In the genomic region with DNA sequence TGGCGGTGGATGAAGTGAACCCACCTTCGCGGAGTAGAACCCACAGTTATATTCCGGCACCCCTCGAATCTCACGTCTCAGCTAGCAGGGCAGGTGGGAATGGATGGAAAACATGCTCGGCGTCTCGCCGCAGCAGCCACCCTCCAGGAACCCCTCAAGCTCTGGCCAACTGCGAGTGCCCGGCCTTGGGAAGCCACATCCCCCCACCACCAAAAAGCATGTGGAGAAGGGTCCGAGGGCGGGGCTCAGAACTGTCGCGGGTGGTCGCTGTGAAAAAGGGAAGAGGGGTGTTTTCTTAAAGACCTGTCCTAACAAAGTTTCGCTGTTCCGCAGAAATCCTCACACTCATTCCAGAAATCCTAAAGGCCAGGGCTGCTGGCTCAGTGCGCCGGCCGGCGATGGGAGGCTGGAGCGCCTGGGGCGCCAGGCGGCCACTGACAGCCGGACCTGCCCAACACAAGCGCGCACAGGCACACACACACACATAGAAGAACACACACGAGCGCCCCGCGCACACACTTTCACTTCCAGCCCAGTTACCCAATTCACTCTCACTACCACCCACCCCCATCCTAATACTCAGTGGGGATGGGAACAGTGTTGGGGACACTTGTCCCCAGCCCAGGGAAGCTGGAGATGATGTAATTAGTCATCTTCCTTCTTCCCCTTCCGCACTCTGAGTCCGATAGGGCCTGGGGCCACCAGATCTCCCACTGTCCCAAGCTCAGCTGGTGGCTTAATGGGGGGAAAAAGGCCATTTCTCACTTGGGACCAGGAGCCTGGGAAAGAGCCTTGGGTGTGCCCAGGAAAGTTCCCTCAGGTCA, we compare ENCODE assay signal across 8 cellular contexts. TPM values are rescaled to one million over a fixed set of nuclear protein-coding genes. Genes with fewer than 3 reads are reported as not detected.
A peak's percentile ranks its signal among the peaks of the same experiment; 100 is the strongest.
DNase-seq lines count a peak whose midpoint lies in the region; ATAC-seq, FAIRE-seq and TF ChIP-seq lines count a peak whose summit lies in the region.

No MANE protein-coding gene starts in this region.

- POLR2A ChIA-PET in K562 (lab: Yijun Ruan, JAX) = no interaction called here
- POLR2A ChIA-PET in PC-3 (lab: Charles Lee; ENCODE audit: unreplicated experiment) = no interaction called here

- H3K9me2 ChIP-seq in PC-3 (replicated peaks; ENCODE audit: low read length) = no peaks in the 10 kb centered on the region

- TF ChIP-seq RAD21 in K562 (CRISPR knock-in tag; conservative IDR thresholded peaks at IDR 0.05 in 1 of 2, IDR thresholded peaks at IDR 0.05 in 1 of 2) = no peak

- ATAC-seq in HG03108 (IDR thresholded peaks at IDR 0.05; ENCODE audit: unreplicated experiment) = peak; percentile 21
- no peak for ATAC-seq in K562
- ATAC-seq in lower lobe of right lung = peak in 1 of 2 donors; percentile 26
- ATAC-seq in GM18861 (IDR thresholded peaks at IDR 0.05; ENCODE audit: unreplicated experiment) = no peak
- ATAC-seq in PC-3 = no peak

- peaks cover 5% of the 10 kb centered on the region for H3K9me1 ChIP-seq in K562 (ENCODE audit: control insufficient read depth, insufficient read depth, low read length)

- H3K4me3 ChIP-seq in K562 (no peak overlapping the region), lower lobe of right lung (peak overlapping the region; percentile 59), vagina (peak overlapping the region; percentile 54 to 62), PC-3 (ENCODE audit: low read length) (no peak overlapping the region)

- in situ Hi-C loops in K562 (cut with MboI) = no loop called here

- H3F3A ChIP-seq in PC-3 (ENCODE audit: low read length, unreplicated experiment) = no peaks in the 10 kb centered on the region

- intact Hi-C loops in K562 (cut with micrococcal nuclease) (loop anchor here (2.0 kb wide), 1 partner anchor 923 kb away; no protein-coding TSS in a partner anchor), lower lobe of right lung (cut with DNase I) (no loop called here), vagina (cut with DNase I) (loop anchor here (5.0 to 10.0 kb wide), 3 partner anchors 45 to 295 kb away; no protein-coding TSS in a partner anchor), PC-3 (cut with micrococcal nuclease) (no loop called here)

- CTCF ChIA-PET in K562 (lab: Yijun Ruan, JAX; ENCODE audit: low intra/inter-chr PET ratio) = no interaction called here
- CTCF ChIA-PET in PC-3 (lab: Charles Lee) = no interaction called here

- no peaks in the 10 kb centered on the region for H3K36me3 ChIP-seq in K562 (ENCODE audit: control insufficient read depth, insufficient read depth, low read length)
- no peaks in the 10 kb centered on the region for H3K36me3 ChIP-seq in lower lobe of right lung
- no peaks in the 10 kb centered on the region for H3K36me3 ChIP-seq in vagina
- no peaks in the 10 kb centered on the region for H3K36me3 ChIP-seq in PC-3 (ENCODE audit: low read depth, low read length)

- H3K27ac ChIP-seq in K562 (ENCODE audit: extremely low read depth, low read depth, low read length) = no peak overlapping the region
- peak overlapping the region; percentile 68 for H3K27ac ChIP-seq in lower lobe of right lung
- H3K27ac ChIP-seq in vagina = peak overlapping the region; percentile 86
- no peak overlapping the region for H3K27ac ChIP-seq in PC-3 (ENCODE audit: low read length)

- H3K4me1 ChIP-seq in K562 (replicated peaks in 1 of 2; ENCODE audit: control insufficient read depth in 2 of 2, insufficient read depth in 2 of 2, low read length in 2 of 2) = peaks cover 6 to 28% of the 10 kb centered on the region in 2 experiments; a peak in 4 of 5 replicates
- H3K4me1 ChIP-seq in lower lobe of right lung = peaks cover 20% of the 10 kb centered on the region
- peaks cover 5% of the 10 kb centered on the region for H3K4me1 ChIP-seq in vagina
- H3K4me1 ChIP-seq in PC-3 (ENCODE audit: insufficient read depth, low read length) = peaks cover 9% of the 10 kb centered on the region; the same call in 1 of the 2 replicates

- TF ChIP-seq POLR2A in K562 (conservative IDR thresholded peaks at IDR 0.05) (no peak), vagina (IDR thresholded peaks at IDR 0.05) (no peak)

- DNase-seq in EL (peak; percentile 67), K562 (ENCODE audit: extremely low read depth in 1 of 4, low spot score in 3 of 4) (no peak), lower lobe of right lung (peak; percentile 46), vagina (ENCODE audit: extremely low spot score in 2 of 2) (no peak), PC-3 (no peak), NCI-H2196 (lab: John Stamatoyannopoulos, UW; ENCODE audit: unreplicated experiment) (no peak)

- no peak for FAIRE-seq in K562 (lab: Jason Lieb, UNC)

- H3K79me2 ChIP-seq in K562 (ENCODE audit: control insufficient read depth, insufficient read depth, low read length) = no peaks in the 10 kb centered on the region
- no peaks in the 10 kb centered on the region for H3K79me2 ChIP-seq in PC-3 (ENCODE audit: low read length)

- 86% methylated on average over 18 of the region's 35 CpGs for WGBS in K562 (ENCODE audit: insufficient coverage, low coverage, missing lambda C conversion rate)

- H3K9ac ChIP-seq in K562 (ENCODE audit: insufficient read depth in 1 of 2, low read depth in 2 of 2, low read length in 2 of 2) = no peak overlapping the region
- no peak overlapping the region for H3K9ac ChIP-seq in PC-3 (ENCODE audit: low read length)

- H3K4me2 ChIP-seq in K562 (ENCODE audit: insufficient read depth, low read length) (no peak overlapping the region), PC-3 (ENCODE audit: low read length) (no peak overlapping the region)

- H3K9me3 ChIP-seq in K562 (replicated peaks; ENCODE audit: control insufficient read depth, insufficient read depth, low read depth, low read length) (no peaks in the 10 kb centered on the region), lower lobe of right lung (no peaks in the 10 kb centered on the region), vagina (no peaks in the 10 kb centered on the region), PC-3 (ENCODE audit: low read length) (no peaks in the 10 kb centered on the region)

- H2AFZ ChIP-seq in K562 (ENCODE audit: low read depth, low read length) = no peak overlapping the region
- no peak overlapping the region for H2AFZ ChIP-seq in PC-3 (ENCODE audit: low read length)

- no peaks in the 10 kb centered on the region for H3K27me3 ChIP-seq in K562 (ENCODE audit: control insufficient read depth in 2 of 2, insufficient read depth in 2 of 2, low read length in 2 of 2)
- H3K27me3 ChIP-seq in lower lobe of right lung (ENCODE audit: low read depth) = peaks cover 68% of the 10 kb centered on the region
- no peaks in the 10 kb centered on the region for H3K27me3 ChIP-seq in vagina
- H3K27me3 ChIP-seq in PC-3 (ENCODE audit: low read length) = peaks cover 6% of the 10 kb centered on the region

- no peak for TF ChIP-seq CTCF in K562 (IDR thresholded peaks at IDR 0.05 in 2 of 3, conservative IDR thresholded peaks at IDR 0.05 in 1 of 3; ENCODE audit: insufficient read depth in 2 of 3, low read depth in 1 of 3, low read length in 3 of 3)
- TF ChIP-seq CTCF in lower lobe of right lung (IDR thresholded peaks at IDR 0.05) = no peak
- no peak for TF ChIP-seq CTCF in vagina (IDR thresholded peaks at IDR 0.05)
- TF ChIP-seq CTCF in PC-3 (conservative IDR thresholded peaks at IDR 0.05; ENCODE audit: low read depth, low read length) = no peak

- H4K20me1 ChIP-seq in K562 (replicated peaks; ENCODE audit: control insufficient read depth, insufficient read depth, low read length) (no peaks in the 10 kb centered on the region), PC-3 (ENCODE audit: low read length) (no peaks in the 10 kb centered on the region)

- BruUV-seq in K562 (replicated peaks; lab: Mats Ljungman, UMichigan) (no TSS peak), PC-3 (replicated peaks; lab: Mats Ljungman, UMichigan) (no TSS peak)

- no peak for TF ChIP-seq EP300 in K562 (IDR thresholded peaks at IDR 0.05; ENCODE audit: low read length)

TF ChIP-seq in K562, 482 proteins besides CTCF, POLR2A, EP300 and RAD21 (continues in another document):
- TF ChIP-seq SIN3A (IDR thresholded peaks at IDR 0.05; ENCODE audit: borderline replicate concordance in 2 of 2, control insufficient read depth in 1 of 2, low read depth in 2 of 2, low read length in 2 of 2) = no peak
- TF ChIP-seq EWSR1 (IDR thresholded peaks at IDR 0.05; ENCODE audit: borderline replicate concordance, low read depth, partially characterized antibody) = no peak
- TF ChIP-seq ZNF561 (CRISPR knock-in tag; conservative IDR thresholded peaks at IDR 0.05) = no peak

RNA-seq across cellular contexts. Expression of a gene that starts 2.0 kb away (rescaled TPM):
- 0.37 and 1.5 TPM in 2 replicates for total RNA-seq in K562 (2011; cell fraction: chromatin; rRNA removed; ENCODE audit: low replicate concordance)
- 0.17 and 0.26 TPM in 2 replicates for total RNA-seq in K562 (2011; cell fraction: nucleolus; rRNA removed)
- 0.38 and 0.44 TPM in 2 replicates for total RNA-seq in K562 (2011; cell fraction: nucleoplasm; rRNA removed)
- total RNA-seq in K562 (2014; rRNA removed) = 0.16 and 0.36 TPM in 2 replicates
- total RNA-seq in K562 (2014; rRNA removed; fragmentation: Illumina TruSeq; extraction: Trizol) = not detected in 2 replicates
- total RNA-seq in K562 (2015; rRNA removed; fragmentation: Illumina TruSeq; extraction: Trizol) = not detected in 2 replicates
- 0.07 and 0.24 TPM in 2 replicates for total RNA-seq in K562 (2021)
- polyA plus RNA-seq in K562 (2011; rRNA removed) = 0.07 TPM in 1 of 2 replicates, not detected in the other
- not detected in 2 replicates for polyA plus RNA-seq in K562 (2011; cell fraction: cytosol; rRNA removed)
- polyA plus RNA-seq in K562 (2011; cell fraction: nucleus; rRNA removed) = 0.23 TPM in 1 of 2 replicates, not detected in the other
- 0.03 TPM in 2 replicates for polyA plus RNA-seq in K562 (2012)
- polyA plus RNA-seq in K562 (2014; fragmentation: Illumina TruSeq; extraction: Trizol) = 0.12 TPM in 1 of 2 replicates, not detected in the other
- polyA plus RNA-seq in K562 (2014; fragmentation: Nextera tagmentation; extraction: Ambion mirVana) = under 1 TPM in 1 of 2 experiments, not detected in 1; 0.13 TPM
- 0.42 TPM in 1 of 2 replicates, not detected in the other for polyA plus RNA-seq in K562 (2014; rRNA removed)
- polyA minus RNA-seq in K562 (2011; rRNA and poly(A)+ RNA removed) = not detected in 2 replicates
- polyA minus RNA-seq in K562 (2011; cell fraction: cytosol; rRNA and poly(A)+ RNA removed) = not detected in 2 replicates
- 0.27 and 1.2 TPM in 2 replicates for polyA minus RNA-seq in K562 (2011; cell fraction: nucleus; rRNA and poly(A)+ RNA removed)
- 10.6 TPM for total RNA-seq in lower lobe of right lung
- total RNA-seq in vagina = 36.6 TPM
- total RNA-seq in PC-3 (2014; rRNA removed) = 0.29 and 1.3 TPM in 2 replicates

Comparison
In these comparisons a context has a peak if more than half of its experiments do, and no peak if none do; other contexts are left out.
1. DNase-seq: peak in EL (single experiment) and lower lobe of right lung (single experiment); none in K562 (0 of 4), vagina (0 of 2), PC-3 (single experiment) and NCI-H2196 (single experiment).
2. H3K27ac ChIP-seq: peak in lower lobe of right lung (single experiment) and vagina (single experiment); none in K562 (single experiment) and PC-3 (single experiment).
3. H3K4me3 ChIP-seq: peak in lower lobe of right lung (single experiment) and vagina (2 of 2); none in K562 (single experiment) and PC-3 (single experiment).
4. intact Hi-C loops: an anchor here in K562 (2.0 kb wide) and vagina (5.0 to 10.0 kb wide); none called in lower lobe of right lung and PC-3.